In the genomic region with DNA sequence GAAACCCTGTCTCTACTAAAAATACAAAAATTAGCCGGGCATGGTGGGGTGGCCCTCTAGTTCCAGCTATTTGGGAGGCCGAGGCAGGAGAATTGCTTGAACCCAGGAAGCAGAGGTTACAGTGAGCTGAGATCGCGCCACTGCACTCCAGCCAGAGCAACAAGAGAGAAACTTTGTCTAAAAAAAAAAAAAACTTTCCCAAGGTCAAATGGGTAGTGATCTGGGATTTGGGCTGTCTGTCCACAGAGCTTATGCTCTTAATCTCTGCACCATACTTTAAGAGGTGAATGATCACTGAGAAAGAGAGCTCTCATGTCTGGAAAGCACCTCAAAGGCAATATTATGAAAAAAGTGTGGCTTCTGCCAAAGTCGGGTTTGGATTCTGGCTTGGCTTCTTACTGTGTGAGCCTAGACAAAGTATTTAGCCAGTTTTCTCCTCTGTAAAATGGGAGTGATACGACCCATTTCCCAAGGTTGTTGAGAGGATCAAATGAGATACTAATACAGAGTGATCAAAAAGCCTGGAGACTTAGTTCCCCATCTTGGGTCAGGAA, we compare ENCODE assay signal across 22 cellular contexts. TPM values are rescaled to one million over a fixed set of nuclear protein-coding genes. Genes with fewer than 3 reads are reported as not detected.
DNase-seq lines count a peak whose midpoint lies in the region; TF ChIP-seq lines count a peak whose summit lies in the region.
"Had no signal": no experiment of that assay in that cellular context is flagged by ENCODE, and none has a peak within 500 bp of the region (broad histone marks: within the 10 kb centered on the region; RNA-seq: fewer than 3 reads in every experiment).

No MANE protein-coding gene starts in this region.

- no peak for TF ChIP-seq EP300 in transverse colon (IDR thresholded peaks at IDR 0.05; ENCODE audit: low read depth)

- no peak for DNase-seq in activated T-cell treated with anti-CD3 and anti-CD28 coated beads, Interleukin-2, amount 50 U/mL, for 24 hours
- DNase-seq in activated T-cell treated with anti-CD3 and anti-CD28 coated beads for 4 hours (no peak), immature natural killer cell (no peak), transverse colon (no peak), DMS79 treated with DMSO at 0.1 percent for 48 hours (lab: John Stamatoyannopoulos, UW) (no peak), HUDEP-2 (lab: John Stamatoyannopoulos, UW; ENCODE audit: unreplicated experiment in 76 of 76) (no peak), NCI-H446 (lab: John Stamatoyannopoulos, UW) (no peak)
- DNase-seq in activated CD4-positive, alpha-beta memory T cell treated with anti-CD3 and anti-CD28 coated beads, Interleukin-2, amount 10 ng/mL, durations not matched to agents 7 days and 5 days = no peak
- DNase-seq: activated CD8-positive, alpha-beta memory T cell treated with anti-CD3 and anti-CD28 coated beads for 24 hours; activated effector memory CD4-positive, alpha-beta T cell treated with anti-CD3 and anti-CD28 coated beads, Interleukin-2, amount 50 U/mL, for 16 hours; C1 segment of cervical spinal cord; DMS153; H7; NCI-H1417 treated with DMSO at 0.1 percent for 48 hours; NCI-H2171; SHP77 treated with DMSO at 0.1 percent for 48 hours; stimulated activated naive CD8-positive, alpha-beta T cell treated with anti-CD3 and anti-CD28 coated beads, Interleukin-15, Interleukin-2, amounts not matched to agents 100 U/mL and 50 U/mL, for 24 hours had no signal

- no peak for TF ChIP-seq CTCF in transverse colon (IDR thresholded peaks at IDR 0.05)

- H3K4me1 Mint-ChIP-seq in activated T-cell treated with anti-CD3 and anti-CD28 coated beads, Interleukin-2, amount 50 U/mL, for 24 hours (ENCODE audit: low read depth) = peaks cover 59% of the 10 kb centered on the region
- H3K4me1 Mint-ChIP-seq in activated CD4-positive, alpha-beta memory T cell treated with anti-CD3 and anti-CD28 coated beads, Interleukin-2, amount 10 ng/mL, durations not matched to agents 7 days and 5 days = peaks cover 66% of the 10 kb centered on the region
- peaks cover 80 to 88% of the 10 kb centered on the region in 2 donors for H3K4me1 Mint-ChIP-seq in immature natural killer cell

- peaks cover 5% of the 10 kb centered on the region for H3K36me3 Mint-ChIP-seq in activated T-cell treated with anti-CD3 and anti-CD28 coated beads, Interleukin-2, amount 50 U/mL, for 24 hours (ENCODE audit: low read depth)
- H3K36me3 Mint-ChIP-seq in activated CD4-positive, alpha-beta memory T cell treated with anti-CD3 and anti-CD28 coated beads, Interleukin-2, amount 10 ng/mL, durations not matched to agents 7 days and 5 days (ENCODE audit: low read depth) = peaks cover 31% of the 10 kb centered on the region
- peaks cover 0 to 4% (median 0%) of the 10 kb centered on the region in 3 donors for H3K36me3 Mint-ChIP-seq in immature natural killer cell

- H3K27me3 Mint-ChIP-seq in activated T-cell treated with anti-CD3 and anti-CD28 coated beads, Interleukin-2, amount 50 U/mL, for 24 hours = no peaks in the 10 kb centered on the region
- no peaks in the 10 kb centered on the region for H3K27me3 Mint-ChIP-seq in activated CD4-positive, alpha-beta memory T cell treated with anti-CD3 and anti-CD28 coated beads, Interleukin-2, amount 10 ng/mL, durations not matched to agents 7 days and 5 days
- peaks cover 0 to 6% (median 2%) of the 10 kb centered on the region in 3 donors for H3K27me3 Mint-ChIP-seq in immature natural killer cell (ENCODE audit: low read depth in 3 of 3)

- intact Hi-C loops in transverse colon (cut with DNase I; ENCODE audit: low total_unique reads) = no loop called here

- in situ Hi-C loops in transverse colon (cut with MboI; ENCODE audit: low pct_ligation_motif_present in 1 of 4, low pct_unique_long_range_greater_than_20kb in 1 of 4, low sequenced_read_pairs in 3 of 4) = no loop called here

- H3K4me3 ChIP-seq in transverse colon = no peak overlapping the region
- H3K4me3 ChIP-seq: A549, adrenal gland, lung, upper lobe of left lung had no signal

- TF ChIP-seq POLR2A in transverse colon (IDR thresholded peaks at IDR 0.05) = no peak

- no peaks in the 10 kb centered on the region for H3K27me3 ChIP-seq in transverse colon
- H3K27me3 ChIP-seq: adrenal gland, upper lobe of left lung had no signal

- H3K27ac ChIP-seq in transverse colon = peak overlapping the region; percentile 59 to 90 (median 72)
- H3K27ac ChIP-seq: A549, VCaP had no signal

- H3K9me3 ChIP-seq in transverse colon = no peaks in the 10 kb centered on the region
- H3K9me3 ChIP-seq: A549, adrenal gland, upper lobe of left lung had no signal

- no peak overlapping the region for H3K4me3 Mint-ChIP-seq in activated T-cell treated with anti-CD3 and anti-CD28 coated beads, Interleukin-2, amount 50 U/mL, for 24 hours
- H3K4me3 Mint-ChIP-seq in activated CD4-positive, alpha-beta memory T cell treated with anti-CD3 and anti-CD28 coated beads, Interleukin-2, amount 10 ng/mL, durations not matched to agents 7 days and 5 days = no peak overlapping the region
- no peak overlapping the region for H3K4me3 Mint-ChIP-seq in immature natural killer cell

- H3K4me1 ChIP-seq in transverse colon = peaks cover 23 to 88% (median 38%) of the 10 kb centered on the region in 4 donors

- POLR2A ChIA-PET in activated CD4-positive, alpha-beta memory T cell treated with anti-CD3 and anti-CD28 coated beads, Interleukin-2, amount 10 ng/mL, durations not matched to agents 7 days and 5 days (lab: Charles Lee) = interaction anchor here (0.6 to 2.4 kb wide), 8 partner anchors 8 to 104 kb away, joined by 3 to 10 read pairs (median 4); a partner anchor contains a TSS

- H3K9me3 Mint-ChIP-seq in activated T-cell treated with anti-CD3 and anti-CD28 coated beads, Interleukin-2, amount 50 U/mL, for 24 hours = no peaks in the 10 kb centered on the region
- no peaks in the 10 kb centered on the region for H3K9me3 Mint-ChIP-seq in activated CD4-positive, alpha-beta memory T cell treated with anti-CD3 and anti-CD28 coated beads, Interleukin-2, amount 10 ng/mL, durations not matched to agents 7 days and 5 days
- H3K9me3 Mint-ChIP-seq in immature natural killer cell = no peaks in the 10 kb centered on the region

- peak overlapping the region; percentile 58 for H3K27ac Mint-ChIP-seq in activated T-cell treated with anti-CD3 and anti-CD28 coated beads, Interleukin-2, amount 50 U/mL, for 24 hours
- H3K27ac Mint-ChIP-seq in activated CD4-positive, alpha-beta memory T cell treated with anti-CD3 and anti-CD28 coated beads, Interleukin-2, amount 10 ng/mL, durations not matched to agents 7 days and 5 days = peak overlapping the region; percentile 19
- H3K27ac Mint-ChIP-seq in immature natural killer cell = peak overlapping the region; percentile 83 to 92 (median 90)

- H3K36me3 ChIP-seq in transverse colon = no peaks in the 10 kb centered on the region
- H3K36me3 ChIP-seq: adrenal gland had no signal

- CTCF ChIA-PET in activated CD4-positive, alpha-beta memory T cell treated with anti-CD3 and anti-CD28 coated beads, Interleukin-2, amount 10 ng/mL, durations not matched to agents 7 days and 5 days (lab: Charles Lee) = interaction anchor here (0.7 to 4.5 kb wide), 4 partner anchors 13 to 1481 kb away, joined by 3 to 25 read pairs (median 4); no protein-coding TSS in a partner anchor

- 38 to 75% methylated on average over 2 to 6 of the region's 6 CpGs for WGBS in transverse colon (ENCODE audit: low coverage in 1 of 2), 2 donors

RNA-seq across cellular contexts. Expression of a gene that starts 34.4 kb away (rescaled TPM):
- 100 to 1,000 TPM; 112 to 116 TPM for total RNA-seq in activated CD4-positive, alpha-beta memory T cell treated with anti-CD3 and anti-CD28 coated beads, Interleukin-2, amount 10 ng/mL, durations not matched to agents 7 days and 5 days
- 10 to 100 TPM; 24.5 to 63.1 (median 36.8) TPM for polyA plus RNA-seq in immature natural killer cell
- 100 to 1,000 TPM in 1 of 4 donors, 10 to 100 TPM in 3; 58.4 to 146 (median 79.6) TPM for total RNA-seq in transverse colon

Comparison
In these comparisons a context has a peak if more than half of its experiments do, and no peak if none do; other contexts are left out.
1. H3K27ac Mint-ChIP-seq: peak in every context shown above with its lines; median percentile 90 in immature natural killer cell; 58 in activated T-cell treated with anti-CD3 and anti-CD28 coated beads, Interleukin-2, amount 50 U/mL, for 24 hours; 19 in activated CD4-positive, alpha-beta memory T cell treated with anti-CD3 and anti-CD28 coated beads, Interleukin-2, amount 10 ng/mL, durations not matched to agents 7 days and 5 days.